ENCODE assay signal across 27 cellular contexts in genomic region chr11:133582731-133583130, GRCh38. TPM values are rescaled to one million over a fixed set of nuclear protein-coding genes. Genes with fewer than 3 reads are reported as not detected.
"Had no signal": no experiment of that assay in that cellular context is flagged by ENCODE, and none has a peak within 500 bp of the region (broad histone marks: within the 10 kb centered on the region; RNA-seq: fewer than 3 reads in every experiment).

No MANE protein-coding gene starts in this region.

- H3K4me3 ChIP-seq: coronary artery, dorsolateral prefrontal cortex, esophagus squamous epithelium, gastrocnemius medialis, heart right ventricle, left lung, lower lobe of right lung, mucosa of descending colon had no signal

- H3K27me3 ChIP-seq: esophagus squamous epithelium, gastrocnemius medialis had no signal

- H3K36me3 ChIP-seq: esophagus squamous epithelium, gastrocnemius medialis, heart right ventricle, left lung, lower lobe of right lung had no signal

- H3K27ac ChIP-seq: coronary artery, dorsolateral prefrontal cortex, esophagus squamous epithelium, gastrocnemius medialis, heart right ventricle, left lung, lower lobe of right lung had no signal

- H3K4me1 ChIP-seq: esophagus squamous epithelium, gastrocnemius medialis, heart right ventricle, left lung, lower lobe of right lung had no signal

- ATAC-seq: gastrocnemius medialis, heart right ventricle, left lung, left ventricle myocardium superior, lower lobe of right lung, mucosa of descending colon had no signal

- H3K9me3 ChIP-seq: esophagus squamous epithelium, gastrocnemius medialis, lower lobe of right lung, mucosa of descending colon had no signal

- DNase-seq: dermis blood vessel endothelial cell; dorsolateral prefrontal cortex; effector CD4-positive, alpha-beta T cell; effector memory CD4-positive, alpha-beta T cell; esophagus squamous epithelium; foreskin fibroblast; foreskin melanocyte; gastrocnemius medialis; glutamatergic neuron; head of caudate nucleus; heart right ventricle; hypothalamus; immature natural killer cell; islet precursor cell; kidney; kidney glomerular epithelial cell; left lung; left ventricle myocardium superior; lower lobe of right lung; mesenchymal stem cell; mucosa of descending colon; naive B cell had no signal

RNA-seq across cellular contexts. Expression of gene OPCML, which starts 50.4 kb away (rescaled TPM):
- total RNA-seq: dermis blood vessel endothelial cell, endothelial cell of umbilical vein, epithelial cell of proximal tubule, gastrocnemius medialis, left lung, lung microvascular endothelial cell, myocyte had no signal
- polyA plus RNA-seq: endothelial cell of umbilical vein, immature natural killer cell had no signal
